10 cellular contexts compared by ENCODE assay signal in genomic region chr19:55206664-55207500, GRCh38. TPM values are rescaled to one million over a fixed set of nuclear protein-coding genes. Genes with fewer than 3 reads are reported as not detected.
A peak's percentile ranks its signal among the peaks of the same experiment; 100 is the strongest.
DNase-seq lines count a peak whose midpoint lies in the region; ATAC-seq lines count a peak whose summit lies in the region.
"Had no signal": no experiment of that assay in that cellular context is flagged by ENCODE, and none has a peak within 500 bp of the region (broad histone marks: within the 10 kb centered on the region; RNA-seq: fewer than 3 reads in every experiment).

No MANE protein-coding gene starts in this region.

- no peaks in the 10 kb centered on the region for H3K9me3 ChIP-seq in ES-I3 (ENCODE audit: control insufficient read depth, insufficient read depth, low read length)

- H3K4me1 ChIP-seq in ES-I3 (ENCODE audit: insufficient read depth, low read length): peaks cover 6% of the 10 kb centered on the region; the same call in 1 of the 2 replicates

- peak overlapping the region; percentile 20 to 31 for H3K4me3 Mint-ChIP-seq in stimulated activated naive CD8-positive, alpha-beta T cell treated with anti-CD3 and anti-CD28 coated beads, Interleukin-15, amount 100 ng/mL, for 72 hours
- H3K4me3 Mint-ChIP-seq: T-cell had no signal

- no peaks in the 10 kb centered on the region for H3K9me3 Mint-ChIP-seq in stimulated activated naive CD8-positive, alpha-beta T cell treated with anti-CD3 and anti-CD28 coated beads, Interleukin-15, amount 100 ng/mL, for 72 hours
- H3K9me3 Mint-ChIP-seq: T-cell had no signal

- DNase-seq in NCI-H1436 treated with DMSO at 0.1 percent for 48 hours (lab: John Stamatoyannopoulos, UW) (peak; percentile 22), epithelial cell of prostate (ENCODE audit: low read depth, low spot score) (peak; percentile 40), mucosa of gallbladder (ENCODE audit: low spot score) (peak; percentile 91), NCI-H1105 (lab: John Stamatoyannopoulos, UW) (no peak)
- DNase-seq in activated CD4-positive, alpha-beta T cell treated with anti-CD3 and anti-CD28 coated beads, Interleukin-2, amount 50 U/mL, for 4 hours: peak; percentile 20 to 24
- peak; percentile 32 to 36 for DNase-seq in stimulated activated naive CD8-positive, alpha-beta T cell treated with anti-CD3 and anti-CD28 coated beads, Interleukin-15, amount 100 ng/mL, for 72 hours

- H3K36me3 ChIP-seq in ES-I3 (ENCODE audit: insufficient read depth, low read length): no peaks in the 10 kb centered on the region

- H3K27me3 Mint-ChIP-seq in stimulated activated naive CD8-positive, alpha-beta T cell treated with anti-CD3 and anti-CD28 coated beads, Interleukin-15, amount 100 ng/mL, for 72 hours: peaks cover 61% of the 10 kb centered on the region

- peaks cover 8% of the 10 kb centered on the region for H3K4me1 Mint-ChIP-seq in stimulated activated naive CD8-positive, alpha-beta T cell treated with anti-CD3 and anti-CD28 coated beads, Interleukin-15, amount 100 ng/mL, for 72 hours

- peak overlapping the region; percentile 28 for H3K27ac ChIP-seq in epithelial cell of prostate

- peak; percentile 85 for ATAC-seq in stimulated activated naive CD8-positive, alpha-beta T cell treated with anti-CD3 and anti-CD28 coated beads, Interleukin-15, amount 100 ng/mL, for 72 hours
- ATAC-seq in HG02610 (IDR thresholded peaks at IDR 0.05; ENCODE audit: unreplicated experiment): no peak

- peak overlapping the region; percentile 62 for H3K9ac ChIP-seq in ES-I3 (ENCODE audit: low read depth, low read length)

- peak overlapping the region in 1 of 2 donors; percentile 48 for H3K27ac Mint-ChIP-seq in stimulated activated naive CD8-positive, alpha-beta T cell treated with anti-CD3 and anti-CD28 coated beads, Interleukin-15, amount 100 ng/mL, for 72 hours

RNA-seq across cellular contexts. Expression of gene PTPRH, which starts 2.4 kb away (rescaled TPM):
- 175 TPM for total RNA-seq in mucosa of gallbladder
- total RNA-seq: temporal lobe had no signal

RNA-seq across cellular contexts. Expression of gene TMEM86B, which starts 21.7 kb away (rescaled TPM):
- total RNA-seq in mucosa of gallbladder: 193 TPM

RNA-seq across cellular contexts. Expression of gene SYT5, which starts 26.8 kb away (rescaled TPM):
- not detected for total RNA-seq in mucosa of gallbladder

RNA-seq across cellular contexts. Expression of gene DNAAF3, which starts 40.5 kb away (rescaled TPM):
- total RNA-seq in mucosa of gallbladder: 7.3 TPM
- total RNA-seq: T-cell had no signal

RNA-seq across cellular contexts. Expression of gene TNNI3, which starts 49.4 kb away (rescaled TPM):
- total RNA-seq in mucosa of gallbladder: not detected
- total RNA-seq: T-cell had no signal
